Comparison of ENCODE assay signal across 1 cellular context in the genomic region with DNA sequence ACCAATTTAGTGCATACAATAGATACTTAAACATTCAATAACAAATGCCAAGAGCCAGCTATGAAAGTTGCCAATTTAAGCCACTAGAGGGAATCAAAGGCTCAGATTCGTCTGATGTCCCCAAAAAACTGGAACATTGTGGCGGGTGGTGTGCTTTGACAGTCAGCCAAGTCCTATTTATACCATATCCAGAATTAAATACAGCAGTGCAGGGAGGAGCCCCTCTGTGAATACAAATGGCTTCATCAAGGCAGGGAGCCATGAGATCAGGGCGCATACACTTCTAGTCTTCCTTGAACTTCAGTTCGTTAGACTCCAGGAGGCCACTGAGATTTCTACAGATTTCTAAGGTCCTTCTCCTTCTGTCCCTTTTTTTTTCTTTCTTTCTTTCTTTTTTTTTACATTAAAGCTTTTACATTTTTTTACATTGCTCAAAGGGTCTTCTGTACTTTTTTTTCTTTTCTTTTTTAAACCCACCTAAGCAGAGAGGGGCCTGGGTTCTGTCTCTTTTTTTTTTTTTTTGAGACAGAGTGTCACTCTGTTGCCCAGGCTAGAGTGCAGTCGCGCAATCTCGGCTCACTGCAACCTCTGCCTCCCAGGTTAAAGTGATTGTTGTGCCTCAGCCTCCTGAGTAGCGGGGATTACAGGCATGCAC.
TF ChIP-seq lines count a peak whose summit lies in the region.

No MANE protein-coding gene starts in this region.

TF ChIP-seq in SK-N-SH, 30 proteins besides CTCF, POLR2A, EP300 and RAD21 (continued from another document):
- TF ChIP-seq, protein P1, sequence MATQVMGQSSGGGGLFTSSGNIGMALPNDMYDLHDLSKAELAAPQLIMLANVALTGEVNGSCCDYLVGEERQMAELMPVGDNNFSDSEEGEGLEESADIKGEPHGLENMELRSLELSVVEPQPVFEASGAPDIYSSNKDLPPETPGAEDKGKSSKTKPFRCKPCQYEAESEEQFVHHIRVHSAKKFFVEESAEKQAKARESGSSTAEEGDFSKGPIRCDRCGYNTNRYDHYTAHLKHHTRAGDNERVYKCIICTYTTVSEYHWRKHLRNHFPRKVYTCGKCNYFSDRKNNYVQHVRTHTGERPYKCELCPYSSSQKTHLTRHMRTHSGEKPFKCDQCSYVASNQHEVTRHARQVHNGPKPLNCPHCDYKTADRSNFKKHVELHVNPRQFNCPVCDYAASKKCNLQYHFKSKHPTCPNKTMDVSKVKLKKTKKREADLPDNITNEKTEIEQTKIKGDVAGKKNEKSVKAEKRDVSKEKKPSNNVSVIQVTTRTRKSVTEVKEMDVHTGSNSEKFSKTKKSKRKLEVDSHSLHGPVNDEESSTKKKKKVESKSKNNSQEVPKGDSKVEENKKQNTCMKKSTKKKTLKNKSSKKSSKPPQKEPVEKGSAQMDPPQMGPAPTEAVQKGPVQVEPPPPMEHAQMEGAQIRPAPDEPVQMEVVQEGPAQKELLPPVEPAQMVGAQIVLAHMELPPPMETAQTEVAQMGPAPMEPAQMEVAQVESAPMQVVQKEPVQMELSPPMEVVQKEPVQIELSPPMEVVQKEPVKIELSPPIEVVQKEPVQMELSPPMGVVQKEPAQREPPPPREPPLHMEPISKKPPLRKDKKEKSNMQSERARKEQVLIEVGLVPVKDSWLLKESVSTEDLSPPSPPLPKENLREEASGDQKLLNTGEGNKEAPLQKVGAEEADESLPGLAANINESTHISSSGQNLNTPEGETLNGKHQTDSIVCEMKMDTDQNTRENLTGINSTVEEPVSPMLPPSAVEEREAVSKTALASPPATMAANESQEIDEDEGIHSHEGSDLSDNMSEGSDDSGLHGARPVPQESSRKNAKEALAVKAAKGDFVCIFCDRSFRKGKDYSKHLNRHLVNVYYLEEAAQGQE (IDR thresholded peaks at IDR 0.05; ENCODE audit: low read depth, low read length), result no peak
- TF ChIP-seq TEAD4 (IDR thresholded peaks at IDR 0.05; ENCODE audit: borderline replicate concordance, insufficient read depth) (no peak), RCOR1 (IDR thresholded peaks at IDR 0.05; ENCODE audit: low read length) (no peak), YY1 (IDR thresholded peaks at IDR 0.05; ENCODE audit: low read depth) (no peak), EZH2phosphoT487 (IDR thresholded peaks at IDR 0.05; ENCODE audit: borderline replicate concordance, low read depth) (no peak), MEF2A (IDR thresholded peaks at IDR 0.05; ENCODE audit: borderline replicate concordance, low read depth) (no peak), SIN3A (IDR thresholded peaks at IDR 0.05; ENCODE audit: borderline replicate concordance, low read depth, low read length) (no peak), NRF1 (IDR thresholded peaks at IDR 0.05; ENCODE audit: low read depth, low read length) (no peak), FOXM1 (IDR thresholded peaks at IDR 0.05; ENCODE audit: low read depth) (no peak)
- TF ChIP-seq, protein P2, sequence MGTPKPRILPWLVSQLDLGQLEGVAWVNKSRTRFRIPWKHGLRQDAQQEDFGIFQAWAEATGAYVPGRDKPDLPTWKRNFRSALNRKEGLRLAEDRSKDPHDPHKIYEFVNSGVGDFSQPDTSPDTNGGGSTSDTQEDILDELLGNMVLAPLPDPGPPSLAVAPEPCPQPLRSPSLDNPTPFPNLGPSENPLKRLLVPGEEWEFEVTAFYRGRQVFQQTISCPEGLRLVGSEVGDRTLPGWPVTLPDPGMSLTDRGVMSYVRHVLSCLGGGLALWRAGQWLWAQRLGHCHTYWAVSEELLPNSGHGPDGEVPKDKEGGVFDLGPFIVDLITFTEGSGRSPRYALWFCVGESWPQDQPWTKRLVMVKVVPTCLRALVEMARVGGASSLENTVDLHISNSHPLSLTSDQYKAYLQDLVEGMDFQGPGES (IDR thresholded peaks at IDR 0.05; ENCODE audit: low read depth, low read length), result no peak
- TF ChIP-seq, protein P3, sequence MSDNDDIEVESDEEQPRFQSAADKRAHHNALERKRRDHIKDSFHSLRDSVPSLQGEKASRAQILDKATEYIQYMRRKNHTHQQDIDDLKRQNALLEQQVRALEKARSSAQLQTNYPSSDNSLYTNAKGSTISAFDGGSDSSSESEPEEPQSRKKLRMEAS (IDR thresholded peaks at IDR 0.05; ENCODE audit: low read depth), result no peak
